8 cellular contexts compared by ENCODE assay signal in genomic region chr7:142557971-142558582, GRCh38.
A peak's percentile ranks its signal among the peaks of the same experiment; 100 is the strongest.
DNase-seq lines count a peak whose midpoint lies in the region; ATAC-seq and TF ChIP-seq lines count a peak whose summit lies in the region.

No MANE protein-coding gene starts in this region.

- no peak overlapping the region for H3K27ac ChIP-seq in CD4-positive, CD25-positive, alpha-beta regulatory T cell (ENCODE audit: insufficient read depth, low read length, poor library complexity, severe bottlenecking)
- H3K27ac ChIP-seq in RWPE1: no peak overlapping the region

- POLR2A ChIA-PET in RWPE1 (lab: Yijun Ruan, JAX; ENCODE audit: low non-redundant PET): no interaction called here

- H3K27me3 Mint-ChIP-seq in CD4-positive, CD25-positive, alpha-beta regulatory T cell: peaks cover 16% of the 10 kb centered on the region
- H3K27me3 Mint-ChIP-seq in activated naive CD8-positive, alpha-beta T cell: peaks cover 1% of the 10 kb centered on the region

- CTCF ChIA-PET in RWPE1 (lab: Yijun Ruan, JAX): no interaction called here

- no peaks in the 10 kb centered on the region for H3K36me3 Mint-ChIP-seq in CD4-positive, CD25-positive, alpha-beta regulatory T cell
- H3K36me3 Mint-ChIP-seq in activated naive CD8-positive, alpha-beta T cell: peaks cover 2% of the 10 kb centered on the region

- TF ChIP-seq CTCF in RWPE1 (conservative IDR thresholded peaks at IDR 0.05; ENCODE audit: low read depth): peak; percentile 43; the same call in 1 of the 2 replicates
- TF ChIP-seq CTCF in kidney epithelial cell (IDR thresholded peaks at IDR 0.05; ENCODE audit: insufficient read depth, low read length, poor library complexity, severe bottlenecking): peak; percentile 67

- H3K4me1 Mint-ChIP-seq in CD4-positive, CD25-positive, alpha-beta regulatory T cell: peaks cover 0 to 7% (median 2%) of the 10 kb centered on the region in 4 donors
- peaks cover 12% of the 10 kb centered on the region for H3K4me1 Mint-ChIP-seq in activated naive CD8-positive, alpha-beta T cell (ENCODE audit: low read depth)

- no peaks in the 10 kb centered on the region for H3K9me3 ChIP-seq in CD4-positive, CD25-positive, alpha-beta regulatory T cell (ENCODE audit: control insufficient read depth in 2 of 2, low read length in 2 of 2)

- H3K27ac Mint-ChIP-seq in CD4-positive, CD25-positive, alpha-beta regulatory T cell: peak overlapping the region in 1 of 3 donors; percentile 65
- H3K27ac Mint-ChIP-seq in activated naive CD8-positive, alpha-beta T cell: peak overlapping the region; percentile 22

- H3K4me1 ChIP-seq in CD4-positive, CD25-positive, alpha-beta regulatory T cell (ENCODE audit: control insufficient read depth, insufficient read depth, low read length, poor library complexity, severe bottlenecking): no peaks in the 10 kb centered on the region

- peak; percentile 30 to 63 (median 35) for DNase-seq in CD4-positive, CD25-positive, alpha-beta regulatory T cell
- DNase-seq in RWPE1 (ENCODE audit: low spot score) (no peak), kidney epithelial cell (ENCODE audit: low read depth) (no peak), SW480 (ENCODE audit: low spot score) (no peak)
- peak; percentile 17 to 28 for DNase-seq in stimulated activated CD8-positive, alpha-beta memory T cell treated with anti-CD3 and anti-CD28 coated beads, Interleukin-7, amount 100 ng/mL, for 4 hours (ENCODE audit: low read depth in 2 of 2)

- ATAC-seq in CD4-positive, CD25-positive, alpha-beta regulatory T cell (ENCODE audit: low read depth in 2 of 2): peak; percentile 56 to 62
- peak; percentile 78 for ATAC-seq in GM18907 (IDR thresholded peaks at IDR 0.05; ENCODE audit: unreplicated experiment)
- peak; percentile 90 for ATAC-seq in HG03066 (IDR thresholded peaks at IDR 0.05; ENCODE audit: low read depth, unreplicated experiment)

- H3K4me3 Mint-ChIP-seq in CD4-positive, CD25-positive, alpha-beta regulatory T cell: peak overlapping the region in 3 of 4 donors; percentile 5 to 75 (median 70)
- peak overlapping the region; percentile 77 for H3K4me3 Mint-ChIP-seq in activated naive CD8-positive, alpha-beta T cell

- H3K36me3 ChIP-seq in CD4-positive, CD25-positive, alpha-beta regulatory T cell (ENCODE audit: control insufficient read depth, insufficient read depth, low read length): no peaks in the 10 kb centered on the region
- no peaks in the 10 kb centered on the region for H3K36me3 ChIP-seq in kidney epithelial cell (ENCODE audit: control insufficient read depth, insufficient read depth, low read length)

- no peaks in the 10 kb centered on the region for H3K27me3 ChIP-seq in CD4-positive, CD25-positive, alpha-beta regulatory T cell (ENCODE audit: control insufficient read depth, insufficient read depth, low read length)
- H3K27me3 ChIP-seq in kidney epithelial cell (ENCODE audit: control insufficient read depth, insufficient read depth, low read length): no peaks in the 10 kb centered on the region

- no peaks in the 10 kb centered on the region for H3K9me3 Mint-ChIP-seq in CD4-positive, CD25-positive, alpha-beta regulatory T cell
- no peaks in the 10 kb centered on the region for H3K9me3 Mint-ChIP-seq in activated naive CD8-positive, alpha-beta T cell (ENCODE audit: low read depth)

- peak overlapping the region; percentile 24 for H3K4me3 ChIP-seq in CD4-positive, CD25-positive, alpha-beta regulatory T cell (ENCODE audit: low read depth, low read length)
- no peak overlapping the region for H3K4me3 ChIP-seq in kidney epithelial cell (ENCODE audit: low read depth, low read length)

Comparison
In these comparisons a context has a peak if more than half of its experiments do, and no peak if none do; other contexts are left out.
1. DNase-seq: peak in CD4-positive, CD25-positive, alpha-beta regulatory T cell (3 of 3) and stimulated activated CD8-positive, alpha-beta memory T cell treated with anti-CD3 and anti-CD28 coated beads, Interleukin-7, amount 100 ng/mL, for 4 hours (2 of 2); none in RWPE1 (single experiment), kidney epithelial cell (single experiment) and SW480 (single experiment).
2. Peak in every context shown above with its lines, with median percentiles within 50 percentile points of each other: ATAC-seq.